Comparison of ENCODE assay signal across 8 cellular contexts in the genomic region with DNA sequence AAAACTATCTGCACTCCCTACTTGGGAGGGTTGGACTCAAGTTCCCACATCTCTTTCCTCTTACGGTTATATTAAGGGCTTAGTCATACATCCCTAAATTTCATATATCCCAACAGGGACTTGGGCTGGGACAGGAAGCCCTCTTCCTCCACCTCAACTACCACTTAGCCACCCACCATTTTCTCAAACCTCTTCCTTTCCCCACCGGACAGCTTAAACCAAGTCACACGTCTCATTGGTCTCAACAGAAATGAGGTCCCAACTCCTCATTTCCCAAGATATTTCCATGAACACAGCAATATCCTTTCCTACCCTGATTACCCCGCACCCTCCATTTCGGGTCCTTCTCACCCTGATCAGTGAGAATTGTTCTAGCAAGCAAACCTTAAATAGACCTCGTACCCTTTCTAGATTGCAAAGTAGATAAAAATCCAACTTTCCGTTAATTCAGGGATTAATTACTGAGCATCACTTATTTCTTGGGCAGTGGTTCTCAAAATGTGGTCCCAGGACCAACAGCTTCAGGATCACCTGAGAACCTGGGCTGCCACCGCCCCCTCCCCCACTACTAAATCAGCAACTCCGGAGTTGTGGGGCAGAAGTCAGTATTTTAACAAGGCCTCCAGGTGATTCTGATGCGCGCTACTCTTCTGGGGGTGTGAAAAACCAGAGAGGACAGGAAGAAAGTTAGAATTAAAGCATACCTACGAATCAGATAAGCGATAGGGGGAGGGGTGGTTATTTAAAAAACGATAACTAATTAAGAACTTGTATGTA. TPM values are rescaled to one million over a fixed set of nuclear protein-coding genes. Genes with fewer than 3 reads are reported as not detected.
DNase-seq lines count a peak whose midpoint lies in the region; ATAC-seq and TF ChIP-seq lines count a peak whose summit lies in the region.

No MANE protein-coding gene starts in this region.

- H4K20me1 ChIP-seq in BLaER1 = no peaks in the 10 kb centered on the region; the same call in 1 of the 2 replicates

- H3K4me3 Mint-ChIP-seq in endodermal cell = peak overlapping the region; percentile 97

- H3K9me3 Mint-ChIP-seq in endodermal cell = peaks cover 44% of the 10 kb centered on the region

- ATAC-seq in GM19043 (IDR thresholded peaks at IDR 0.05; ENCODE audit: low read depth, unreplicated experiment) (peak; percentile 29), HG03196 (IDR thresholded peaks at IDR 0.05; ENCODE audit: unreplicated experiment) (peak; percentile 29), mucosa of descending colon (peak; percentile 52)

- peak overlapping the region; percentile 98 for H3K27ac Mint-ChIP-seq in endodermal cell

- H3K9ac ChIP-seq in BLaER1 = peak overlapping the region; percentile 84
- peak overlapping the region; percentile 89 for H3K9ac ChIP-seq in endodermal cell (ENCODE audit: extremely low read depth, low read length, poor library complexity, severe bottlenecking)

- DNase-seq in T-helper 22 cell (ENCODE audit: low read depth) (peak; percentile 7), endodermal cell (no peak), mucosa of descending colon (peak in 2 of 3 donors; percentile 48 to 55), thyroid gland (peak; percentile 70 to 72), NCI-H2196 treated with DMSO at 0.1 percent for 48 hours (lab: John Stamatoyannopoulos, UW; ENCODE audit: unreplicated experiment) (no peak)

- intact Hi-C loops in mucosa of descending colon (cut with DNase I, micrococcal nuclease) = loop anchor here in 1 of 2 donors (2.0 kb wide), 1 partner anchor 55 kb away; the partner anchor contains the start of gene ZNF24
- intact Hi-C loops in thyroid gland (cut with DNase I) = loop anchor here (10.0 kb wide), 1 partner anchor 55 kb away; the partner anchor contains the start of gene ZNF24

- peak overlapping the region; percentile 91 for H3K4me2 ChIP-seq in BLaER1

- H3K27me3 Mint-ChIP-seq in endodermal cell (ENCODE audit: insufficient read depth) = no peaks in the 10 kb centered on the region

- WGBS in endodermal cell (ENCODE audit: insufficient coverage in 1 of 2, insufficient read length in 1 of 2), 2 experiments = 32 to 49% methylated on average over 7 to 14 of the region's 14 CpGs
- WGBS in thyroid gland, 2 donors = 5 to 10% methylated on average over 14 of the region's 14 CpGs

- H3K4me3 ChIP-seq in BLaER1 (peak overlapping the region; percentile 75), endodermal cell (ENCODE audit: low read length) (peak overlapping the region; percentile 99), mucosa of descending colon (peak overlapping the region; percentile 50), thyroid gland (replicated peaks in 1 of 3) (peak overlapping the region; percentile 47 to 95 (median 68))

- H3K27ac ChIP-seq in BLaER1 = peak overlapping the region; percentile 83
- no peak overlapping the region for H3K27ac ChIP-seq in endodermal cell (ENCODE audit: low read depth, low read length)
- H3K27ac ChIP-seq in thyroid gland = peak overlapping the region; percentile 34 to 87 (median 84)

- H3K36me3 Mint-ChIP-seq in endodermal cell (ENCODE audit: low read depth) = peaks cover 51% of the 10 kb centered on the region

- no peaks in the 10 kb centered on the region for H3K27me3 ChIP-seq in BLaER1
- H3K27me3 ChIP-seq in endodermal cell (ENCODE audit: control insufficient read depth, insufficient read depth, low read length, poor library complexity, severe bottlenecking) = no peaks in the 10 kb centered on the region
- no peaks in the 10 kb centered on the region for H3K27me3 ChIP-seq in thyroid gland

- no peak for TF ChIP-seq CTCF in endodermal cell (conservative IDR thresholded peaks at IDR 0.05)
- no peak for TF ChIP-seq CTCF in mucosa of descending colon (IDR thresholded peaks at IDR 0.05)
- TF ChIP-seq CTCF in thyroid gland (IDR thresholded peaks at IDR 0.05) = no peak

- H3K4me1 ChIP-seq in BLaER1 (peaks cover 26% of the 10 kb centered on the region), endodermal cell (ENCODE audit: control insufficient read depth, insufficient read depth, low read length) (no peaks in the 10 kb centered on the region), mucosa of descending colon (ENCODE audit: low read depth) (peaks cover 7% of the 10 kb centered on the region), thyroid gland (peaks cover 6 to 18% of the 10 kb centered on the region in 2 donors)

- H3K4me1 Mint-ChIP-seq in endodermal cell = peaks cover 10% of the 10 kb centered on the region

- no peak for TF ChIP-seq POLR2A in thyroid gland (IDR thresholded peaks at IDR 0.05)

- peaks cover 29% of the 10 kb centered on the region for H3K36me3 ChIP-seq in BLaER1
- H3K36me3 ChIP-seq in endodermal cell (ENCODE audit: control insufficient read depth, insufficient read depth, low read length) = peaks cover 21% of the 10 kb centered on the region
- no peaks in the 10 kb centered on the region for H3K36me3 ChIP-seq in mucosa of descending colon (ENCODE audit: low read depth)
- H3K36me3 ChIP-seq in thyroid gland = no peaks in the 10 kb centered on the region

- H3K9me3 ChIP-seq in BLaER1 = peaks cover 20% of the 10 kb centered on the region
- peaks cover 43% of the 10 kb centered on the region for H3K9me3 ChIP-seq in endodermal cell (ENCODE audit: control insufficient read depth, low read length)
- no peaks in the 10 kb centered on the region for H3K9me3 ChIP-seq in mucosa of descending colon
- no peaks in the 10 kb centered on the region for H3K9me3 ChIP-seq in thyroid gland

RNA-seq across cellular contexts. Expression of gene ZSCAN30, which starts 0.5 kb away (rescaled TPM):
- total RNA-seq in endodermal cell (10 to 100 TPM; 20.1 to 29.6 TPM), mucosa of descending colon (10 to 100 TPM in 2 of 3 donors, 1 to 10 TPM in 1; 9.7 to 14.9 (median 14.3) TPM), thyroid gland (10 to 100 TPM; 33.7 to 49.6 (median 41.8) TPM)
- 14.9 TPM for polyA plus RNA-seq in endodermal cell (2013, experiment 1 of 2)
- 13.5 TPM for polyA plus RNA-seq in endodermal cell (2013, experiment 2 of 2)

RNA-seq across cellular contexts. Expression of gene ZNF397, which starts 48.6 kb away (rescaled TPM):
- total RNA-seq in endodermal cell (10 to 100 TPM; 44.1 to 64.6 TPM), mucosa of descending colon (10 to 100 TPM; 23.1 to 33.3 (median 25.3) TPM), thyroid gland (10 to 100 TPM; 30.8 to 52.8 (median 36.8) TPM)
- 43.1 TPM for polyA plus RNA-seq in endodermal cell (2013, experiment 1 of 2)
- 37.0 TPM for polyA plus RNA-seq in endodermal cell (2013, experiment 2 of 2)

RNA-seq across cellular contexts. Expression of gene ZNF24, which starts 54.7 kb away (rescaled TPM):
- total RNA-seq in endodermal cell = 10 to 100 TPM; 74.7 to 92.1 TPM
- 52.9 TPM for polyA plus RNA-seq in endodermal cell (2013, experiment 1 of 2)
- polyA plus RNA-seq in endodermal cell (2013, experiment 2 of 2) = 53.0 TPM
- 10 to 100 TPM; 44.1 to 58.3 (median 48.9) TPM for total RNA-seq in mucosa of descending colon
- 10 to 100 TPM; 54.9 to 76.2 (median 58.1) TPM for total RNA-seq in thyroid gland

Comparison
In these comparisons a context has a peak if more than half of its experiments do, and no peak if none do; other contexts are left out.
1. DNase-seq: peak in T-helper 22 cell (single experiment), mucosa of descending colon (2 of 3) and thyroid gland (2 of 2); none in endodermal cell (single experiment) and NCI-H2196 treated with DMSO at 0.1 percent for 48 hours (single experiment).
2. Peak in every context shown above with its lines, with median percentiles within 50 percentile points of each other: H3K4me3 ChIP-seq and ATAC-seq.